8 cellular contexts compared by ENCODE assay signal in genomic region chrX:2692221-2693122, GRCh38. TPM values are rescaled to one million over a fixed set of nuclear protein-coding genes. Genes with fewer than 3 reads are reported as not detected.
DNase-seq lines count a peak whose midpoint lies in the region; ATAC-seq lines count a peak whose summit lies in the region.

No MANE protein-coding gene starts in this region.

- H3K4me3 Mint-ChIP-seq in activated CD4-positive, alpha-beta T cell treated with anti-CD3 and anti-CD28 coated beads, Interleukin-2, amount 10 ng/mL, durations not matched to agents 24 days and 14 days, result peak overlapping the region; percentile 95
- peak overlapping the region; percentile 95 for H3K4me3 Mint-ChIP-seq in stimulated activated naive CD8-positive, alpha-beta T cell treated with anti-CD3 and anti-CD28 coated beads, Interleukin-15, Interleukin-2, amounts not matched to agents 100 ng/mL and 50 ng/mL, for 24 hours

- peaks cover 52% of the 10 kb centered on the region for H3K36me3 Mint-ChIP-seq in activated CD4-positive, alpha-beta T cell treated with anti-CD3 and anti-CD28 coated beads, Interleukin-2, amount 10 ng/mL, durations not matched to agents 24 days and 14 days (ENCODE audit: low read depth)
- H3K36me3 Mint-ChIP-seq in stimulated activated naive CD8-positive, alpha-beta T cell treated with anti-CD3 and anti-CD28 coated beads, Interleukin-15, Interleukin-2, amounts not matched to agents 100 ng/mL and 50 ng/mL, for 24 hours (ENCODE audit: low read depth), result peaks cover 37% of the 10 kb centered on the region

- no peaks in the 10 kb centered on the region for H3K9me3 ChIP-seq in iPS-18c (ENCODE audit: control insufficient read depth, insufficient read depth, low read length)

- intact Hi-C loops in activated CD4-positive, alpha-beta T cell treated with anti-CD3 and anti-CD28 coated beads, Interleukin-2, amount 10 ng/mL, durations not matched to agents 24 days and 14 days (cut with micrococcal nuclease), result loop anchor here (1.0 to 10.0 kb wide), 2 partner anchors 45 to 272 kb away; a partner anchor contains a TSS

- 6 to 13% (median 10%) methylated on average over 25 of the region's 25 CpGs for WGBS in adipose tissue, 3 donors

- peaks cover 3% of the 10 kb centered on the region for H3K27me3 Mint-ChIP-seq in activated CD4-positive, alpha-beta T cell treated with anti-CD3 and anti-CD28 coated beads, Interleukin-2, amount 10 ng/mL, durations not matched to agents 24 days and 14 days
- no peaks in the 10 kb centered on the region for H3K27me3 Mint-ChIP-seq in stimulated activated naive CD8-positive, alpha-beta T cell treated with anti-CD3 and anti-CD28 coated beads, Interleukin-15, Interleukin-2, amounts not matched to agents 100 ng/mL and 50 ng/mL, for 24 hours

- peak; percentile 78 for DNase-seq in activated CD4-positive, alpha-beta T cell treated with anti-CD3 and anti-CD28 coated beads, Interleukin-2, amount 10 ng/mL, durations not matched to agents 24 days and 14 days
- no peak for DNase-seq in activated CD4-positive, alpha-beta T cell treated with anti-CD3 and anti-CD28 coated beads, Interleukin-2, amount 50 U/mL, for 4 hours
- DNase-seq in activated CD4-positive, CD25-positive, alpha-beta regulatory T cell (lab: John Stamatoyannopoulos, UW), result no peak
- no peak for DNase-seq in iPS-NIHi11 (ENCODE audit: low spot score)

- H3K27ac Mint-ChIP-seq in activated CD4-positive, alpha-beta T cell treated with anti-CD3 and anti-CD28 coated beads, Interleukin-2, amount 10 ng/mL, durations not matched to agents 24 days and 14 days, result peak overlapping the region; percentile 98
- peak overlapping the region; percentile 95 for H3K27ac Mint-ChIP-seq in stimulated activated naive CD8-positive, alpha-beta T cell treated with anti-CD3 and anti-CD28 coated beads, Interleukin-15, Interleukin-2, amounts not matched to agents 100 ng/mL and 50 ng/mL, for 24 hours

- peak overlapping the region; percentile 65 for H3K27ac ChIP-seq in adipose tissue (ENCODE audit: low read depth, low read length)

- H3K4me3 ChIP-seq in iPS-18c (ENCODE audit: insufficient read depth, low read depth, low read length), result peak overlapping the region; percentile 82

- peaks cover 46% of the 10 kb centered on the region for H3K4me1 Mint-ChIP-seq in activated CD4-positive, alpha-beta T cell treated with anti-CD3 and anti-CD28 coated beads, Interleukin-2, amount 10 ng/mL, durations not matched to agents 24 days and 14 days
- peaks cover 50% of the 10 kb centered on the region for H3K4me1 Mint-ChIP-seq in stimulated activated naive CD8-positive, alpha-beta T cell treated with anti-CD3 and anti-CD28 coated beads, Interleukin-15, Interleukin-2, amounts not matched to agents 100 ng/mL and 50 ng/mL, for 24 hours (ENCODE audit: low read depth)

- H3K9me3 Mint-ChIP-seq in activated CD4-positive, alpha-beta T cell treated with anti-CD3 and anti-CD28 coated beads, Interleukin-2, amount 10 ng/mL, durations not matched to agents 24 days and 14 days, result no peaks in the 10 kb centered on the region
- no peaks in the 10 kb centered on the region for H3K9me3 Mint-ChIP-seq in stimulated activated naive CD8-positive, alpha-beta T cell treated with anti-CD3 and anti-CD28 coated beads, Interleukin-15, Interleukin-2, amounts not matched to agents 100 ng/mL and 50 ng/mL, for 24 hours

- ATAC-seq in HG03039 (IDR thresholded peaks at IDR 0.05; ENCODE audit: unreplicated experiment), result no peak

RNA-seq across cellular contexts. Expression of gene CD99, which starts 1.4 kb away (rescaled TPM):
- 361 and 371 TPM in 2 replicates for total RNA-seq in activated CD4-positive, alpha-beta T cell treated with anti-CD3 and anti-CD28 coated beads, Interleukin-2, amount 10 ng/mL, durations not matched to agents 24 days and 14 days
- polyA plus RNA-seq in adipose tissue, result 100 to 1,000 TPM; 150 to 408 (median 284) TPM

RNA-seq across cellular contexts. Expression of gene XG, which starts 59.4 kb away (rescaled TPM):
- not detected in 2 replicates for total RNA-seq in activated CD4-positive, alpha-beta T cell treated with anti-CD3 and anti-CD28 coated beads, Interleukin-2, amount 10 ng/mL, durations not matched to agents 24 days and 14 days
- 1 to 10 TPM in 1 of 3 donors, under 1 TPM in 2; 0.08 to 1.7 (median 0.28) TPM for polyA plus RNA-seq in adipose tissue
